Comparison of ENCODE assay signal across 21 cellular contexts in genomic region chr19:7631577-7631976, GRCh38. TPM values are rescaled to one million over a fixed set of nuclear protein-coding genes. Genes with fewer than 3 reads are reported as not detected.
A peak's percentile ranks its signal among the peaks of the same experiment; 100 is the strongest.
DNase-seq lines count a peak whose midpoint lies in the region; ATAC-seq and TF ChIP-seq lines count a peak whose summit lies in the region.
"Had no signal": no experiment of that assay in that cellular context is flagged by ENCODE, and none has a peak within 500 bp of the region (broad histone marks: within the 10 kb centered on the region; RNA-seq: fewer than 3 reads in every experiment).

No MANE protein-coding gene starts in this region.

- POLR2A ChIA-PET in activated CD4-positive, alpha-beta T cell treated with anti-CD3 and anti-CD28 coated beads, Interleukin-2, amount 10 ng/mL, durations not matched to agents 7 days and 5 days (lab: Charles Lee) = no interaction called here
- POLR2A ChIA-PET in CD4-positive, alpha-beta T cell (lab: Charles Lee) = interaction anchor here (1.2 kb wide), 1 partner anchor 14 kb away, joined by 3 read pairs; no protein-coding TSS in a partner anchor
- POLR2A ChIA-PET in naive thymus-derived CD8-positive, alpha-beta T cell (lab: Charles Lee) = no interaction called here

- ATAC-seq in CD4-positive, alpha-beta T cell (ENCODE audit: poor library complexity) = no peak
- ATAC-seq in naive thymus-derived CD8-positive, alpha-beta T cell = no peak
- ATAC-seq: K562 had no signal

- intact Hi-C loops in CD4-positive, alpha-beta T cell (cut with DNase I, micrococcal nuclease) = no loop called here
- intact Hi-C loops in activated T-helper 1 cell treated with anti-CD3 and anti-CD28 coated beads, Interleukin-12 subunit alpha, Interleukin-12 subunit beta, Interleukin-2, Interleukin-4 antibody, amounts not matched to agents 30 ng/mL and 10 ng/mL and 1 ng/mL, durations not matched to agents 14 hours and 24 hours and 36 hours (cut with micrococcal nuclease) = no loop called here

- H3K9me3 Mint-ChIP-seq in activated CD4-positive, alpha-beta T cell treated with anti-CD3 and anti-CD28 coated beads, Interleukin-2, amount 10 ng/mL, durations not matched to agents 7 days and 5 days = no peaks in the 10 kb centered on the region
- H3K9me3 Mint-ChIP-seq in CD4-positive, alpha-beta T cell = no peaks in the 10 kb centered on the region
- no peaks in the 10 kb centered on the region for H3K9me3 Mint-ChIP-seq in activated T-helper 1 cell treated with anti-CD3 and anti-CD28 coated beads, Interleukin-12 subunit alpha, Interleukin-12 subunit beta, Interleukin-2, Interleukin-4 antibody, amounts not matched to agents 30 ng/mL and 10 ng/mL and 1 ng/mL, durations not matched to agents 14 hours and 24 hours and 36 hours
- H3K9me3 Mint-ChIP-seq in naive thymus-derived CD8-positive, alpha-beta T cell = no peaks in the 10 kb centered on the region

- H3K4me1 Mint-ChIP-seq in activated CD4-positive, alpha-beta T cell treated with anti-CD3 and anti-CD28 coated beads, Interleukin-2, amount 10 ng/mL, durations not matched to agents 7 days and 5 days = peaks cover 45% of the 10 kb centered on the region
- peaks cover 40% of the 10 kb centered on the region for H3K4me1 Mint-ChIP-seq in CD4-positive, alpha-beta T cell (ENCODE audit: low read depth)
- peaks cover 48% of the 10 kb centered on the region for H3K4me1 Mint-ChIP-seq in activated T-helper 1 cell treated with anti-CD3 and anti-CD28 coated beads, Interleukin-12 subunit alpha, Interleukin-12 subunit beta, Interleukin-2, Interleukin-4 antibody, amounts not matched to agents 30 ng/mL and 10 ng/mL and 1 ng/mL, durations not matched to agents 14 hours and 24 hours and 36 hours (ENCODE audit: low read depth)
- H3K4me1 Mint-ChIP-seq in naive thymus-derived CD8-positive, alpha-beta T cell = peaks cover 28 to 65% (median 57%) of the 10 kb centered on the region in 4 donors

- no peak overlapping the region for H3K27ac ChIP-seq in CD4-positive, alpha-beta T cell (ENCODE audit: low read depth, low read length)
- H3K27ac ChIP-seq: 22Rv1 had no signal

- H3K36me3 Mint-ChIP-seq in activated CD4-positive, alpha-beta T cell treated with anti-CD3 and anti-CD28 coated beads, Interleukin-2, amount 10 ng/mL, durations not matched to agents 7 days and 5 days (ENCODE audit: low read depth) = peaks cover 10% of the 10 kb centered on the region
- peaks cover 39% of the 10 kb centered on the region for H3K36me3 Mint-ChIP-seq in CD4-positive, alpha-beta T cell (ENCODE audit: low read depth)
- peaks cover 12% of the 10 kb centered on the region for H3K36me3 Mint-ChIP-seq in activated T-helper 1 cell treated with anti-CD3 and anti-CD28 coated beads, Interleukin-12 subunit alpha, Interleukin-12 subunit beta, Interleukin-2, Interleukin-4 antibody, amounts not matched to agents 30 ng/mL and 10 ng/mL and 1 ng/mL, durations not matched to agents 14 hours and 24 hours and 36 hours (ENCODE audit: low read depth)
- H3K36me3 Mint-ChIP-seq in naive thymus-derived CD8-positive, alpha-beta T cell = peaks cover 0 to 13% (median 6%) of the 10 kb centered on the region in 3 donors

- peak overlapping the region; percentile 35 for H3K4me3 Mint-ChIP-seq in activated CD4-positive, alpha-beta T cell treated with anti-CD3 and anti-CD28 coated beads, Interleukin-2, amount 10 ng/mL, durations not matched to agents 7 days and 5 days
- H3K4me3 Mint-ChIP-seq in CD4-positive, alpha-beta T cell = peak overlapping the region; percentile 65
- H3K4me3 Mint-ChIP-seq in activated T-helper 1 cell treated with anti-CD3 and anti-CD28 coated beads, Interleukin-12 subunit alpha, Interleukin-12 subunit beta, Interleukin-2, Interleukin-4 antibody, amounts not matched to agents 30 ng/mL and 10 ng/mL and 1 ng/mL, durations not matched to agents 14 hours and 24 hours and 36 hours = peak overlapping the region; percentile 19
- H3K4me3 Mint-ChIP-seq in naive thymus-derived CD8-positive, alpha-beta T cell = peak overlapping the region in 7 of 10 donors; percentile 13 to 60 (median 16)

- H3K27me3 Mint-ChIP-seq in activated CD4-positive, alpha-beta T cell treated with anti-CD3 and anti-CD28 coated beads, Interleukin-2, amount 10 ng/mL, durations not matched to agents 7 days and 5 days = no peaks in the 10 kb centered on the region
- no peaks in the 10 kb centered on the region for H3K27me3 Mint-ChIP-seq in CD4-positive, alpha-beta T cell
- H3K27me3 Mint-ChIP-seq in activated T-helper 1 cell treated with anti-CD3 and anti-CD28 coated beads, Interleukin-12 subunit alpha, Interleukin-12 subunit beta, Interleukin-2, Interleukin-4 antibody, amounts not matched to agents 30 ng/mL and 10 ng/mL and 1 ng/mL, durations not matched to agents 14 hours and 24 hours and 36 hours (ENCODE audit: insufficient read depth) = no peaks in the 10 kb centered on the region
- no peaks in the 10 kb centered on the region for H3K27me3 Mint-ChIP-seq in naive thymus-derived CD8-positive, alpha-beta T cell

- H3K9me3 ChIP-seq in CD4-positive, alpha-beta T cell (ENCODE audit: control insufficient read depth, low read length) = no peaks in the 10 kb centered on the region
- H3K9me3 ChIP-seq: BE2C had no signal

- H3K27me3 ChIP-seq in CD4-positive, alpha-beta T cell (ENCODE audit: control insufficient read depth, insufficient read depth, low read length) = no peaks in the 10 kb centered on the region

- DNase-seq in activated CD4-positive, alpha-beta T cell treated with anti-CD3 and anti-CD28 coated beads, Interleukin-2, amount 10 ng/mL, durations not matched to agents 7 days and 5 days = no peak
- DNase-seq in activated CD4-positive, alpha-beta T cell treated with anti-CD3 and anti-CD28 coated beads, Interleukin-2, amount 50 U/mL, for 1 hour = no peak
- DNase-seq in CD4-positive, alpha-beta T cell = no peak
- no peak for DNase-seq in activated T-helper 1 cell treated with anti-CD3 and anti-CD28 coated beads, Interleukin-12 subunit alpha, Interleukin-12 subunit beta, Interleukin-2, Interleukin-4 antibody, amounts not matched to agents 30 ng/mL and 10 ng/mL and 1 ng/mL, durations not matched to agents 14 hours and 24 hours and 36 hours (ENCODE audit: low spot score)
- DNase-seq in naive thymus-derived CD8-positive, alpha-beta T cell = no peak
- DNase-seq in GDM1 (lab: John Stamatoyannopoulos, UW) (no peak), NCI-H2029 treated with DMSO at 0.1 percent for 48 hours (lab: John Stamatoyannopoulos, UW) (no peak)
- no peak for DNase-seq in effector CD8-positive, alpha-beta T cell (lab: John Stamatoyannopoulos, UW)
- DNase-seq: BE2C, EL, GOT3, MV-4-11, NCI-H1417 treated with DMSO at 0.1 percent for 48 hours, NCI-H1930, NCI-H2171 treated with DMSO at 0.1 percent for 48 hours, NCI-H446 treated with DMSO at 0.1 percent for 48 hours, OCI-M1 had no signal

- peak overlapping the region; percentile 64 for H3K27ac Mint-ChIP-seq in activated CD4-positive, alpha-beta T cell treated with anti-CD3 and anti-CD28 coated beads, Interleukin-2, amount 10 ng/mL, durations not matched to agents 7 days and 5 days
- H3K27ac Mint-ChIP-seq in CD4-positive, alpha-beta T cell = peak overlapping the region; percentile 96
- H3K27ac Mint-ChIP-seq in activated T-helper 1 cell treated with anti-CD3 and anti-CD28 coated beads, Interleukin-12 subunit alpha, Interleukin-12 subunit beta, Interleukin-2, Interleukin-4 antibody, amounts not matched to agents 30 ng/mL and 10 ng/mL and 1 ng/mL, durations not matched to agents 14 hours and 24 hours and 36 hours = no peak overlapping the region
- H3K27ac Mint-ChIP-seq in naive thymus-derived CD8-positive, alpha-beta T cell = peak overlapping the region in 5 of 10 donors; percentile 8 to 70 (median 31)

- no peak for TF ChIP-seq CTCF in CD4-positive, alpha-beta T cell (IDR thresholded peaks at IDR 0.05)

- CTCF ChIA-PET in activated CD4-positive, alpha-beta T cell treated with anti-CD3 and anti-CD28 coated beads, Interleukin-2, amount 10 ng/mL, durations not matched to agents 7 days and 5 days (lab: Charles Lee) = no interaction called here
- CTCF ChIA-PET in CD4-positive, alpha-beta T cell (lab: Charles Lee) = no interaction called here

RNA-seq across cellular contexts. Expression of gene PCP2, which starts 1.9 kb away (rescaled TPM):
- 1 to 10 TPM in 1 of 2 experiments, under 1 TPM in 1; 0.82 to 1.2 TPM for total RNA-seq in activated CD4-positive, alpha-beta T cell treated with anti-CD3 and anti-CD28 coated beads, Interleukin-2, amount 10 ng/mL, durations not matched to agents 7 days and 5 days
- total RNA-seq in CD4-positive, alpha-beta T cell = 1 to 10 TPM; 1.9 to 2.1 TPM
- total RNA-seq in activated T-helper 1 cell treated with anti-CD3 and anti-CD28 coated beads, Interleukin-12 subunit alpha, Interleukin-12 subunit beta, Interleukin-2, Interleukin-4 antibody, amounts not matched to agents 30 ng/mL and 10 ng/mL and 1 ng/mL, durations not matched to agents 14 hours and 24 hours and 36 hours = 0.34 and 1.4 TPM in 2 replicates
- 1 to 10 TPM; 5.2 to 8.4 TPM for total RNA-seq in naive thymus-derived CD8-positive, alpha-beta T cell
- polyA plus RNA-seq in naive thymus-derived CD8-positive, alpha-beta T cell = under 1 TPM in 1 of 3 donors, not detected in 2; 0.76 TPM
- total RNA-seq: RPMI7951 had no signal
- polyA plus RNA-seq: AG04450 had no signal

RNA-seq across cellular contexts. Expression of gene PET100, which starts 2.0 kb away (rescaled TPM):
- 100 to 1,000 TPM; 108 to 169 TPM for total RNA-seq in activated CD4-positive, alpha-beta T cell treated with anti-CD3 and anti-CD28 coated beads, Interleukin-2, amount 10 ng/mL, durations not matched to agents 7 days and 5 days
- total RNA-seq in CD4-positive, alpha-beta T cell = 100 to 1,000 TPM; 178 to 188 TPM
- total RNA-seq in activated T-helper 1 cell treated with anti-CD3 and anti-CD28 coated beads, Interleukin-12 subunit alpha, Interleukin-12 subunit beta, Interleukin-2, Interleukin-4 antibody, amounts not matched to agents 30 ng/mL and 10 ng/mL and 1 ng/mL, durations not matched to agents 14 hours and 24 hours and 36 hours = 88.5 and 93.4 TPM in 2 replicates
- total RNA-seq in naive thymus-derived CD8-positive, alpha-beta T cell = 100 to 1,000 TPM; 124 to 128 TPM
- polyA plus RNA-seq in naive thymus-derived CD8-positive, alpha-beta T cell = 100 to 1,000 TPM; 190 to 299 (median 289) TPM

RNA-seq across cellular contexts. Expression of gene XAB2, which starts 2.2 kb away (rescaled TPM):
- 10 to 100 TPM; 46.0 to 50.0 TPM for total RNA-seq in activated CD4-positive, alpha-beta T cell treated with anti-CD3 and anti-CD28 coated beads, Interleukin-2, amount 10 ng/mL, durations not matched to agents 7 days and 5 days
- total RNA-seq in CD4-positive, alpha-beta T cell = 100 to 1,000 TPM; 118 to 121 TPM
- 50.7 and 51.2 TPM in 2 replicates for total RNA-seq in activated T-helper 1 cell treated with anti-CD3 and anti-CD28 coated beads, Interleukin-12 subunit alpha, Interleukin-12 subunit beta, Interleukin-2, Interleukin-4 antibody, amounts not matched to agents 30 ng/mL and 10 ng/mL and 1 ng/mL, durations not matched to agents 14 hours and 24 hours and 36 hours
- 10 to 100 TPM; 70.2 to 71.0 TPM for total RNA-seq in naive thymus-derived CD8-positive, alpha-beta T cell
- polyA plus RNA-seq in naive thymus-derived CD8-positive, alpha-beta T cell = 10 to 100 TPM in 1 of 3 donors, 1 to 10 TPM in 2; 6.6 to 17.6 (median 9.9) TPM

RNA-seq across cellular contexts. Expression of gene STXBP2, which starts 5.3 kb away (rescaled TPM):
- total RNA-seq in activated CD4-positive, alpha-beta T cell treated with anti-CD3 and anti-CD28 coated beads, Interleukin-2, amount 10 ng/mL, durations not matched to agents 7 days and 5 days = 100 to 1,000 TPM; 131 to 158 TPM
- 100 to 1,000 TPM; 234 to 241 TPM for total RNA-seq in CD4-positive, alpha-beta T cell
- total RNA-seq in activated T-helper 1 cell treated with anti-CD3 and anti-CD28 coated beads, Interleukin-12 subunit alpha, Interleukin-12 subunit beta, Interleukin-2, Interleukin-4 antibody, amounts not matched to agents 30 ng/mL and 10 ng/mL and 1 ng/mL, durations not matched to agents 14 hours and 24 hours and 36 hours = 101 and 102 TPM in 2 replicates
- 100 to 1,000 TPM; 165 to 184 TPM for total RNA-seq in naive thymus-derived CD8-positive, alpha-beta T cell
- polyA plus RNA-seq in naive thymus-derived CD8-positive, alpha-beta T cell = 10 to 100 TPM; 50.4 to 63.2 (median 54.9) TPM

RNA-seq across cellular contexts. Expression of gene CAMSAP3, which starts 35.9 kb away (rescaled TPM):
- total RNA-seq in activated CD4-positive, alpha-beta T cell treated with anti-CD3 and anti-CD28 coated beads, Interleukin-2, amount 10 ng/mL, durations not matched to agents 7 days and 5 days = under 1 TPM; 0.21 to 0.57 TPM
- under 1 TPM; 0.16 to 0.25 TPM for total RNA-seq in CD4-positive, alpha-beta T cell
- 0.37 and 0.67 TPM in 2 replicates for total RNA-seq in activated T-helper 1 cell treated with anti-CD3 and anti-CD28 coated beads, Interleukin-12 subunit alpha, Interleukin-12 subunit beta, Interleukin-2, Interleukin-4 antibody, amounts not matched to agents 30 ng/mL and 10 ng/mL and 1 ng/mL, durations not matched to agents 14 hours and 24 hours and 36 hours
- total RNA-seq in naive thymus-derived CD8-positive, alpha-beta T cell = 1 to 10 TPM in 1 of 2 experiments, under 1 TPM in 1; 0.99 to 2.2 TPM
- polyA plus RNA-seq in naive thymus-derived CD8-positive, alpha-beta T cell = under 1 TPM in 2 of 3 donors, not detected in 1; 0.20 to 0.58 TPM
- total RNA-seq: RPMI7951 had no signal
- polyA plus RNA-seq: AG04450 had no signal
